19 cellular contexts compared by ENCODE assay signal in the genomic region with DNA sequence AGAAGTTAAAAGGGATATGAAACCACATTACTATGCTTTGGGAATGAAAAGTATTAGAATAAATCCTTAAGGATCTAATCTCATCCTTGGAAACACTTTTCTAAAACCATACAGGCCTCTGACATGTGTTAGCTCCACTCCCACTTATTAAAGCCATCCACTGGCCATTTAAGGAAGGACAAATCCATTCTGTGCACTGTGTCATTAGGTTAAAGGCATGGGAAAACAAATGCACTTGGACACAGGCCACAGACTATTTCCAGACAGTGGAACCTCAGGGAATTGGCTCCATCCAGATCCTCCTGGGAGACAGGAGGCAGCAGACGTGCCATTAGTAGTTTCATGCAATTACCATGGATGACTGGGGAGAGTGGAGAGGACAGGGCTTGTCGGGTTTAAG.
A peak's percentile ranks its signal among the peaks of the same experiment; 100 is the strongest.
DNase-seq lines count a peak whose midpoint lies in the region; TF ChIP-seq lines count a peak whose summit lies in the region.
"Had no signal": no experiment of that assay in that cellular context is flagged by ENCODE, and none has a peak within 500 bp of the region (broad histone marks: within the 10 kb centered on the region; RNA-seq: fewer than 3 reads in every experiment).

No MANE protein-coding gene starts in this region.

- no peak overlapping the region for H3K27ac Mint-ChIP-seq in glutamatergic neuron (ENCODE audit: unreplicated experiment)
- H3K27ac Mint-ChIP-seq: activated CD4-positive, alpha-beta T cell treated with anti-CD3 and anti-CD28 coated beads for 36 hours; endodermal cell had no signal

- H3K4me2 ChIP-seq in osteoblast (ENCODE audit: insufficient read depth, low read length), result no peak overlapping the region

- no peaks in the 10 kb centered on the region for H4K20me1 ChIP-seq in osteoblast (ENCODE audit: insufficient read depth, low read length)

- H3K4me3 ChIP-seq in SJCRH30, result no peak overlapping the region
- no peak overlapping the region for H3K4me3 ChIP-seq in osteoblast (ENCODE audit: insufficient read depth, low read length)
- no peak overlapping the region for H3K4me3 ChIP-seq in brain microvascular endothelial cell (ENCODE audit: low read depth, low read length)
- H3K4me3 ChIP-seq: mucosa of descending colon, SK-N-MC, stomach, uterus had no signal

- TF ChIP-seq CTCF in glutamatergic neuron (IDR thresholded peaks at IDR 0.05; ENCODE audit: partially characterized antibody, unreplicated experiment) (peak; percentile 28), osteoblast (IDR thresholded peaks at IDR 0.05; ENCODE audit: extremely low read depth, low read depth, low read length) (no peak), brain microvascular endothelial cell (IDR thresholded peaks at IDR 0.05; ENCODE audit: low read depth, low read length, missing control alignments) (no peak)

- H3K27me3 Mint-ChIP-seq in glutamatergic neuron (ENCODE audit: unreplicated experiment), result peaks cover 2% of the 10 kb centered on the region

- no peaks in the 10 kb centered on the region for H3K79me2 ChIP-seq in osteoblast (ENCODE audit: insufficient read depth, low read length)

- peaks cover 32% of the 10 kb centered on the region for H3K4me1 Mint-ChIP-seq in glutamatergic neuron (ENCODE audit: low read depth, unreplicated experiment)

- H3K27ac ChIP-seq in SJCRH30, result no peak overlapping the region
- H3K27ac ChIP-seq in osteoblast (ENCODE audit: low read depth, low read length), result peak overlapping the region; percentile 87
- H3K27ac ChIP-seq in brain microvascular endothelial cell, result no peak overlapping the region
- H3K27ac ChIP-seq: SK-N-MC, stomach had no signal

- peaks cover 15% of the 10 kb centered on the region for H3K4me1 ChIP-seq in SJCRH30
- H3K4me1 ChIP-seq in osteoblast (ENCODE audit: insufficient read depth, low read length), result peaks cover 34% of the 10 kb centered on the region
- H3K4me1 ChIP-seq: uterus had no signal

- DNase-seq in EH (ENCODE audit: low read depth) (peak; percentile 82), SJCRH30 (peak; percentile 37 to 54), glutamatergic neuron (peak; percentile 69), osteoblast (ENCODE audit: insufficient read length, low spot score, missing footprints) (no peak), brain microvascular endothelial cell (no peak)
- no peak for DNase-seq in stimulated activated CD4-positive, alpha-beta T cell treated with anti-CD3 and anti-CD28 coated beads, Interleukin-1b, Interleukin-23, amount 100 ng/mL, for 48 hours
- no peak for DNase-seq in activated CD4-positive, alpha-beta T cell treated with anti-CD3 and anti-CD28 coated beads for 1 hour
- DNase-seq in effector CD4-positive, alpha-beta T cell, result no peak
- DNase-seq: activated CD4-positive, alpha-beta T cell treated with anti-CD3 and anti-CD28 coated beads for 36 hours; activated effector memory CD4-positive, alpha-beta T cell treated with anti-CD3 and anti-CD28 coated beads, Interleukin-2, amount 50 U/mL, for 16 hours; endodermal cell; hypothalamus; mucosa of descending colon; NCI-H1694; occipital lobe; PC-3; stomach; uterus had no signal

- H2AFZ ChIP-seq in osteoblast (ENCODE audit: low read length), result no peak overlapping the region

- H3K4me3 Mint-ChIP-seq in glutamatergic neuron (ENCODE audit: unreplicated experiment), result peak overlapping the region; percentile 62
- H3K4me3 Mint-ChIP-seq: activated CD4-positive, alpha-beta T cell treated with anti-CD3 and anti-CD28 coated beads for 36 hours; endodermal cell had no signal

- in situ Hi-C loops in brain microvascular endothelial cell (cut with HindIII; ENCODE audit: low pct_ligation_motif_present, low sequenced_read_pairs), result no loop called here

- H3K36me3 ChIP-seq in SJCRH30 (no peaks in the 10 kb centered on the region), osteoblast (ENCODE audit: insufficient read depth, low read length) (no peaks in the 10 kb centered on the region), brain microvascular endothelial cell (replicated peaks) (no peaks in the 10 kb centered on the region)
- H3K36me3 ChIP-seq: stomach, uterus had no signal

- H3K9me3 Mint-ChIP-seq in glutamatergic neuron (ENCODE audit: unreplicated experiment), result peaks cover 3% of the 10 kb centered on the region
- H3K9me3 Mint-ChIP-seq: endodermal cell had no signal

- peaks cover 3% of the 10 kb centered on the region for H3K36me3 Mint-ChIP-seq in glutamatergic neuron (ENCODE audit: unreplicated experiment)

- no peaks in the 10 kb centered on the region for H3K9me3 ChIP-seq in SJCRH30 (replicated peaks)
- no peaks in the 10 kb centered on the region for H3K9me3 ChIP-seq in osteoblast (ENCODE audit: low read depth, low read length)
- H3K9me3 ChIP-seq: mucosa of descending colon, uterus had no signal

- H3K27me3 ChIP-seq in SJCRH30 (no peaks in the 10 kb centered on the region), osteoblast (ENCODE audit: insufficient read depth, low read length) (no peaks in the 10 kb centered on the region), brain microvascular endothelial cell (replicated peaks) (no peaks in the 10 kb centered on the region)
- H3K27me3 ChIP-seq: stomach, uterus had no signal

Comparison
In these comparisons a context has a peak if more than half of its experiments do, and no peak if none do; other contexts are left out.
1. DNase-seq: peak in EH (single experiment), SJCRH30 (2 of 2) and glutamatergic neuron (single experiment); none in osteoblast (single experiment), stimulated activated CD4-positive, alpha-beta T cell treated with anti-CD3 and anti-CD28 coated beads, Interleukin-1b, Interleukin-23, amount 100 ng/mL, for 48 hours (single experiment), activated CD4-positive, alpha-beta T cell treated with anti-CD3 and anti-CD28 coated beads for 1 hour (single experiment), effector CD4-positive, alpha-beta T cell (single experiment) and brain microvascular endothelial cell (single experiment).